8 cellular contexts compared by ENCODE assay signal in genomic region chr15:88623632-88624031, GRCh38. TPM values are rescaled to one million over a fixed set of nuclear protein-coding genes. Genes with fewer than 3 reads are reported as not detected.
A peak's percentile ranks its signal among the peaks of the same experiment; 100 is the strongest.
DNase-seq lines count a peak whose midpoint lies in the region; ATAC-seq, FAIRE-seq and TF ChIP-seq lines count a peak whose summit lies in the region.

No MANE protein-coding gene starts in this region.

- H3K4me2 ChIP-seq in DND-41 (ENCODE audit: insufficient read depth, low read length) (peak overlapping the region; percentile 79), OCI-LY7 (ENCODE audit: low read length) (peak overlapping the region; percentile 94)

- H3K9me3 Mint-ChIP-seq in endodermal cell, result no peaks in the 10 kb centered on the region
- no peaks in the 10 kb centered on the region for H3K9me3 Mint-ChIP-seq in progenitor cell of endocrine pancreas (ENCODE audit: low read depth)

- H3K27ac Mint-ChIP-seq in endodermal cell (peak overlapping the region; percentile 58), progenitor cell of endocrine pancreas (peak overlapping the region; percentile 56)

- peaks cover 65% of the 10 kb centered on the region for H3K4me1 ChIP-seq in DND-41 (ENCODE audit: insufficient read depth, low read length)
- peaks cover 59% of the 10 kb centered on the region for H3K4me1 ChIP-seq in OCI-LY7 (ENCODE audit: insufficient read depth, low read length, poor library complexity, severe bottlenecking)
- peaks cover 5% of the 10 kb centered on the region for H3K4me1 ChIP-seq in endodermal cell (ENCODE audit: control insufficient read depth, insufficient read depth, low read length)

- no peak for ATAC-seq in DND-41 (ENCODE audit: insufficient read depth, low read depth)

- BruUV-seq in OCI-LY7 (replicated peaks; lab: Mats Ljungman, UMichigan), result no TSS peak

- H3K36me3 ChIP-seq in DND-41 (ENCODE audit: insufficient read depth, low read length) (peaks cover 45% of the 10 kb centered on the region), OCI-LY7 (ENCODE audit: insufficient read depth, low read length) (peaks cover 59% of the 10 kb centered on the region), endodermal cell (ENCODE audit: control insufficient read depth, insufficient read depth, low read length) (peaks cover 66% of the 10 kb centered on the region)

- H3K9ac ChIP-seq in DND-41 (ENCODE audit: low read depth, low read length), result peak overlapping the region; percentile 92
- H3K9ac ChIP-seq in endodermal cell (ENCODE audit: extremely low read depth, low read length, poor library complexity, severe bottlenecking), result no peak overlapping the region

- H2AFZ ChIP-seq in DND-41 (ENCODE audit: low read depth, low read length) (no peak overlapping the region), OCI-LY7 (ENCODE audit: low read length) (no peak overlapping the region)

- H3K36me3 Mint-ChIP-seq in endodermal cell (ENCODE audit: low read depth), result peaks cover 48% of the 10 kb centered on the region
- H3K36me3 Mint-ChIP-seq in progenitor cell of endocrine pancreas (ENCODE audit: insufficient read depth), result peaks cover 5% of the 10 kb centered on the region

- POLR2A ChIA-PET in OCI-LY7 (lab: Charles Lee), result interaction anchor here (0.7 to 1.3 kb wide), 3 partner anchors 12 to 129 kb away, joined by 3 to 6 read pairs (median 3); no protein-coding TSS in a partner anchor

- H3K79me2 ChIP-seq in DND-41 (ENCODE audit: insufficient read depth, low read length) (peaks cover 79% of the 10 kb centered on the region), OCI-LY7 (ENCODE audit: insufficient read depth, low read depth, low read length) (peaks cover 74% of the 10 kb centered on the region)

- no peak for TF ChIP-seq CTCF in DND-41 (IDR thresholded peaks at IDR 0.05; ENCODE audit: borderline replicate concordance, extremely low read depth, low read length, poor library complexity, severe bottlenecking)
- TF ChIP-seq CTCF in OCI-LY7 (conservative IDR thresholded peaks at IDR 0.05; ENCODE audit: low read length), result no peak
- TF ChIP-seq CTCF in endodermal cell (conservative IDR thresholded peaks at IDR 0.05), result no peak
- TF ChIP-seq CTCF in progenitor cell of endocrine pancreas (IDR thresholded peaks at IDR 0.05; ENCODE audit: unreplicated experiment), result no peak
- TF ChIP-seq CTCF in D721Med (IDR thresholded peaks at IDR 0.05; ENCODE audit: insufficient read depth, missing control alignments), result no peak

- H3K9me2 ChIP-seq in OCI-LY7 (ENCODE audit: insufficient read depth, low read length), result no peaks in the 10 kb centered on the region

- 93% methylated on average over 3 of the region's 3 CpGs; no CpG with 5 or more reads in 1 of the 2 experiments for WGBS in endodermal cell (ENCODE audit: insufficient coverage in 1 of 2, insufficient read length in 1 of 2), 2 experiments

- peaks cover 64% of the 10 kb centered on the region for H4K20me1 ChIP-seq in DND-41 (ENCODE audit: insufficient read depth, low read length)
- peaks cover 52% of the 10 kb centered on the region for H4K20me1 ChIP-seq in OCI-LY7 (ENCODE audit: insufficient read depth, low read length)

- intact Hi-C loops in OCI-LY7 (cut with micrococcal nuclease; ENCODE audit: unreplicated experiment), result loop anchor here (1.0 to 10.0 kb wide), 9 partner anchors 15 to 461 kb away; partner anchors contain the start of genes ABHD2 and DET1

- H3K4me1 Mint-ChIP-seq in endodermal cell, result peaks cover 47% of the 10 kb centered on the region
- H3K4me1 Mint-ChIP-seq in progenitor cell of endocrine pancreas (ENCODE audit: low read depth), result peaks cover 41% of the 10 kb centered on the region

- peak overlapping the region; percentile 89 for H3K4me3 Mint-ChIP-seq in endodermal cell
- peak overlapping the region; percentile 87 for H3K4me3 Mint-ChIP-seq in progenitor cell of endocrine pancreas (ENCODE audit: low read depth)

- CTCF ChIA-PET in OCI-LY7 (lab: Charles Lee; ENCODE audit: unreplicated experiment), result interaction anchor here (1.2 to 1.6 kb wide), 2 partner anchors 24 to 40 kb away, joined by 6 to 12 read pairs; no protein-coding TSS in a partner anchor

- no peaks in the 10 kb centered on the region for H3K9me3 ChIP-seq in DND-41 (ENCODE audit: insufficient read depth, low read length, severe bottlenecking)
- no peaks in the 10 kb centered on the region for H3K9me3 ChIP-seq in OCI-LY7 (ENCODE audit: low read length)
- H3K9me3 ChIP-seq in endodermal cell (ENCODE audit: control insufficient read depth, low read length), result no peaks in the 10 kb centered on the region

- peak overlapping the region; percentile 90 for H3K27ac ChIP-seq in DND-41 (ENCODE audit: low read length)
- peak overlapping the region; percentile 73 for H3K27ac ChIP-seq in OCI-LY7 (ENCODE audit: low read depth, low read length, poor library complexity, severe bottlenecking)
- H3K27ac ChIP-seq in endodermal cell (ENCODE audit: low read depth, low read length), result no peak overlapping the region

- DNase-seq in DND-41 (no peak), OCI-LY7 (ENCODE audit: low spot score) (no peak), endodermal cell (no peak), progenitor cell of endocrine pancreas (ENCODE audit: low spot score, unreplicated experiment) (no peak), HK-2 (ENCODE audit: unreplicated experiment) (no peak), HPDE6-E6E7 (ENCODE audit: extremely low spot score) (no peak), KG1 (lab: John Stamatoyannopoulos, UW) (no peak), D721Med (ENCODE audit: insufficient read length, low spot score) (no peak)

- FAIRE-seq in D721Med (lab: Jason Lieb, UNC), result no peak

- no peaks in the 10 kb centered on the region for H3K27me3 Mint-ChIP-seq in endodermal cell (ENCODE audit: insufficient read depth)
- no peaks in the 10 kb centered on the region for H3K27me3 Mint-ChIP-seq in progenitor cell of endocrine pancreas

- H3K27me3 ChIP-seq in DND-41 (ENCODE audit: insufficient read depth, low read length, poor library complexity) (no peaks in the 10 kb centered on the region), endodermal cell (ENCODE audit: control insufficient read depth, insufficient read depth, low read length, poor library complexity, severe bottlenecking) (no peaks in the 10 kb centered on the region)

- H3K4me3 ChIP-seq in DND-41 (ENCODE audit: low read depth in 1 of 2, low read length in 2 of 2), result peak overlapping the region in 1 of 2 experiments; percentile 75; a peak in 2 of 4 replicates
- peak overlapping the region; percentile 99 for H3K4me3 ChIP-seq in OCI-LY7 (ENCODE audit: low read depth, low read length, poor library complexity, severe bottlenecking)
- H3K4me3 ChIP-seq in endodermal cell (ENCODE audit: low read length), result peak overlapping the region; percentile 83

RNA-seq across cellular contexts. Expression of gene AEN, which starts 2.5 kb away (rescaled TPM):
- 55.9 and 66.6 TPM in 2 replicates for total RNA-seq in OCI-LY7 (2014; rRNA removed; shearing (Covaris generic))
- total RNA-seq in OCI-LY7 (2022) (41.7 and 43.1 TPM in 2 replicates), endodermal cell (10 to 100 TPM; 64.7 to 76.4 TPM), progenitor cell of endocrine pancreas (28.2 and 31.1 TPM in 2 replicates)
- 43.9 TPM for polyA plus RNA-seq in endodermal cell (2013, experiment 1 of 2)
- polyA plus RNA-seq in endodermal cell (2013, experiment 2 of 2), result 42.6 TPM

RNA-seq across cellular contexts. Expression of gene ISG20, which starts 15.2 kb away (rescaled TPM):
- 345 and 502 TPM in 2 replicates for total RNA-seq in OCI-LY7 (2014; rRNA removed; shearing (Covaris generic))
- total RNA-seq in OCI-LY7 (2022) (244 and 310 TPM in 2 replicates), endodermal cell (10 to 100 TPM in 1 of 2 donors, 1 to 10 TPM in 1; 9.3 to 11.4 TPM), progenitor cell of endocrine pancreas (3.1 and 4.3 TPM in 2 replicates)
- 2.8 TPM for polyA plus RNA-seq in endodermal cell (2013, experiment 1 of 2)
- 1.9 TPM for polyA plus RNA-seq in endodermal cell (2013, experiment 2 of 2)

Comparison
In these comparisons a context has a peak if more than half of its experiments do, and no peak if none do; other contexts are left out.
1. RNA of gene ISG20, which starts 15.2 kb away (total RNA-seq): 244 to 502 TPM in OCI-LY7; 9.3 to 11.4 TPM in endodermal cell and 3.1 to 4.3 TPM in progenitor cell of endocrine pancreas; every median in the first group is over 10 times any median in the second.